8 cellular contexts compared by ENCODE assay signal in genomic region chr2:61854435-61855177, GRCh38. TPM values are rescaled to one million over a fixed set of nuclear protein-coding genes. Genes with fewer than 3 reads are reported as not detected.
DNase-seq lines count a peak whose midpoint lies in the region; ATAC-seq, FAIRE-seq and TF ChIP-seq lines count a peak whose summit lies in the region.

No MANE protein-coding gene starts in this region.

- no peaks in the 10 kb centered on the region for H3K9me1 ChIP-seq in keratinocyte (ENCODE audit: control insufficient read depth, extremely low read depth, insufficient read depth, low read length)

- H3K27ac ChIP-seq in keratinocyte (ENCODE audit: control insufficient read depth, insufficient read depth, low read length) = peak overlapping the region; percentile 51

- H3K9ac ChIP-seq in keratinocyte (ENCODE audit: control insufficient read depth, extremely low read depth, insufficient read depth, low read length) = peak overlapping the region; percentile 69

- ATAC-seq in GM19025 (IDR thresholded peaks at IDR 0.05; ENCODE audit: low read depth, unreplicated experiment) (peak; percentile 85), HG03280 (IDR thresholded peaks at IDR 0.05; ENCODE audit: unreplicated experiment) (peak; percentile 86)

- DNase-seq in AG10803 (ENCODE audit: low read depth) (peak; percentile 95), NCI-H345 (lab: John Stamatoyannopoulos, UW) (peak; percentile 99), cerebellar cortex (ENCODE audit: low spot score) (peak; percentile 100), keratinocyte (ENCODE audit: low read depth, low spot score) (peak; percentile 88)
- peak; percentile 87 for DNase-seq in activated CD4-positive, CD25-positive, alpha-beta regulatory T cell treated with anti-CD3 and anti-CD28 coated beads, Interleukin-2, amount 50 U/mL, for 16 hours (ENCODE audit: low read depth, low spot score)
- DNase-seq in stimulated activated CD4-positive, alpha-beta T cell treated with anti-CD3 and anti-CD28 coated beads, Interleukin-15, amount 100 ng/mL, for 1 hour (ENCODE audit: low read depth in 1 of 2, low spot score in 1 of 2) = peak; percentile 65 to 70

- H3K4me2 ChIP-seq in keratinocyte (ENCODE audit: control insufficient read depth, extremely low read depth, insufficient read depth, low read depth, low read length) = peak overlapping the region; percentile 94

- no peaks in the 10 kb centered on the region for H3K9me3 ChIP-seq in keratinocyte (ENCODE audit: control insufficient read depth, low read depth, low read length)

- no peaks in the 10 kb centered on the region for H3K79me2 ChIP-seq in keratinocyte (ENCODE audit: control insufficient read depth, insufficient read depth, low read length)

- H4K20me1 ChIP-seq in keratinocyte (ENCODE audit: control insufficient read depth, extremely low read depth, insufficient read depth, low read length) = no peaks in the 10 kb centered on the region

- TF ChIP-seq CTCF in AG10803 (conservative IDR thresholded peaks at IDR 0.05; ENCODE audit: low read length) = no peak
- TF ChIP-seq CTCF in keratinocyte (optimal IDR thresholded peaks at IDR 0.05 in 1 of 3, IDR thresholded peaks at IDR 0.05 in 1 of 3, conservative IDR thresholded peaks at IDR 0.05 in 1 of 3; ENCODE audit: extremely low read depth in 1 of 3, insufficient read depth in 2 of 3, low read length in 3 of 3) = no peak

- no peaks in the 10 kb centered on the region for H3K36me3 ChIP-seq in keratinocyte (ENCODE audit: control insufficient read depth in 2 of 2, extremely low read depth in 1 of 2, insufficient read depth in 2 of 2, low read length in 2 of 2)

- peak; percentile 69 for FAIRE-seq in keratinocyte (lab: Jason Lieb, UNC)

- dilution Hi-C loops in keratinocyte (cut with MboI; ENCODE audit: extremely low pct_ligation_motif_present, low sequenced_read_pairs) = no loop called here

- H3K4me1 ChIP-seq in keratinocyte (ENCODE audit: control insufficient read depth, extremely low read depth, insufficient read depth, low read length) = peaks cover 14% of the 10 kb centered on the region

- H2AFZ ChIP-seq in keratinocyte (ENCODE audit: control insufficient read depth, low read length) = peak overlapping the region; percentile 68

- H3K4me3 ChIP-seq in AG10803 (ENCODE audit: low read length) = peak overlapping the region; percentile 94
- peak overlapping the region; percentile 65 to 93 (median 81) for H3K4me3 ChIP-seq in keratinocyte (ENCODE audit: control insufficient read depth in 2 of 3, extremely low read depth in 1 of 3, insufficient read depth in 2 of 3, low read depth in 1 of 3, low read length in 3 of 3)

- no peaks in the 10 kb centered on the region for H3K27me3 ChIP-seq in keratinocyte (ENCODE audit: control insufficient read depth, extremely low read depth, insufficient read depth, low read length)

RNA-seq across cellular contexts. Expression of gene FAM161A, which starts 0.7 kb away (rescaled TPM):
- polyA plus RNA-seq in keratinocyte = 0.78 to 2.1 TPM (median 1.1 TPM) in 3 replicates
- 1.1 TPM for polyA plus RNA-seq in keratinocyte (2011; ENCODE audit: low read depth)
- polyA plus RNA-seq in keratinocyte (2011; cell fraction: cytosol; rRNA removed) = 0.48 and 0.63 TPM in 2 replicates
- 2.5 and 2.7 TPM in 2 replicates for polyA plus RNA-seq in keratinocyte (2011; cell fraction: nucleus; rRNA removed)
- 0.45 and 1.5 TPM in 2 replicates for polyA plus RNA-seq in keratinocyte (2012; ENCODE audit: low replicate concordance)
- polyA minus RNA-seq in keratinocyte = 0.07 to 1.3 TPM (median 0.10 TPM) in 3 replicates
- polyA minus RNA-seq in keratinocyte (2011; cell fraction: cytosol; rRNA and poly(A)+ RNA removed) = not detected
- polyA minus RNA-seq in keratinocyte (2011; cell fraction: nucleus; rRNA and poly(A)+ RNA removed) = 0.21 and 1.2 TPM in 2 replicates

RNA-seq across cellular contexts. Expression of gene CCT4, which starts 33.9 kb away (rescaled TPM):
- polyA plus RNA-seq in keratinocyte = 120 to 227 TPM (median 175 TPM) in 3 replicates
- polyA plus RNA-seq in keratinocyte (2011; ENCODE audit: low read depth) = 125 TPM
- 127 and 199 TPM in 2 replicates for polyA plus RNA-seq in keratinocyte (2011; cell fraction: cytosol; rRNA removed)
- polyA plus RNA-seq in keratinocyte (2011; cell fraction: nucleus; rRNA removed) = 101 and 129 TPM in 2 replicates
- 147 and 183 TPM in 2 replicates for polyA plus RNA-seq in keratinocyte (2012; ENCODE audit: low replicate concordance)
- polyA minus RNA-seq in keratinocyte = 54.7 to 133 TPM (median 61.9 TPM) in 3 replicates
- polyA minus RNA-seq in keratinocyte (2011; cell fraction: cytosol; rRNA and poly(A)+ RNA removed) = 120 TPM
- polyA minus RNA-seq in keratinocyte (2011; cell fraction: nucleus; rRNA and poly(A)+ RNA removed) = 59.3 and 83.1 TPM in 2 replicates

RNA-seq across cellular contexts. Expression of gene COMMD1, which starts 50.9 kb away (rescaled TPM):
- polyA plus RNA-seq in keratinocyte = 33.2 to 44.8 TPM (median 35.8 TPM) in 3 replicates
- 26.0 TPM for polyA plus RNA-seq in keratinocyte (2011; ENCODE audit: low read depth)
- polyA plus RNA-seq in keratinocyte (2011; cell fraction: cytosol; rRNA removed) = 34.7 and 45.2 TPM in 2 replicates
- 21.9 and 26.2 TPM in 2 replicates for polyA plus RNA-seq in keratinocyte (2011; cell fraction: nucleus; rRNA removed)
- polyA plus RNA-seq in keratinocyte (2012; ENCODE audit: low replicate concordance) = 46.7 and 52.2 TPM in 2 replicates
- 4.2 to 24.4 TPM (median 20.2 TPM) in 3 replicates for polyA minus RNA-seq in keratinocyte
- polyA minus RNA-seq in keratinocyte (2011; cell fraction: cytosol; rRNA and poly(A)+ RNA removed) = 29.5 TPM
- polyA minus RNA-seq in keratinocyte (2011; cell fraction: nucleus; rRNA and poly(A)+ RNA removed) = 8.4 and 11.1 TPM in 2 replicates

Comparison
In these comparisons a context has a peak if more than half of its experiments do, and no peak if none do; other contexts are left out.
1. Peak in every context shown above with its lines: DNase-seq, ATAC-seq, H3K4me3 ChIP-seq and H3K27ac ChIP-seq.